Comparison of ENCODE assay signal across 19 cellular contexts in genomic region chr4:142944565-142944964, GRCh38.
"Had no signal": no experiment of that assay in that cellular context is flagged by ENCODE, and none has a peak within 500 bp of the region (broad histone marks: within the 10 kb centered on the region; RNA-seq: fewer than 3 reads in every experiment).

No MANE protein-coding gene starts in this region.

- H3K9me3 ChIP-seq: neutrophil, sigmoid colon had no signal

- H3K4me1 ChIP-seq: foreskin keratinocyte, stomach, transverse colon had no signal

- H3K4me3 ChIP-seq: hepatocyte, sigmoid colon, stomach, thoracic aorta, transverse colon had no signal

- H3K27ac Mint-ChIP-seq: naive thymus-derived CD4-positive, alpha-beta T cell had no signal

- H3K27me3 ChIP-seq: hepatocyte, neutrophil, sigmoid colon, transverse colon had no signal

- H3K4me2 ChIP-seq: hepatocyte had no signal

- DNase-seq: cortex of kidney; effector memory CD4-positive, alpha-beta T cell; foreskin keratinocyte; head of caudate nucleus; left colon; mesendoderm; naive thymus-derived CD4-positive, alpha-beta T cell; posterior cingulate gyrus; sigmoid colon; small intestine; stimulated activated CD4-positive, alpha-beta T cell treated with anti-CD3 and anti-CD28 coated beads, Interleukin-12 subunit alpha, Interleukin-12 subunit beta, amount 100 ng/mL, for 4 hours; stimulated activated naive CD4-positive, alpha-beta T cell; stomach; substantia nigra; transverse colon had no signal

- H3K27ac ChIP-seq: foreskin keratinocyte, hepatocyte, neutrophil, sigmoid colon, stomach, thoracic aorta, transverse colon had no signal

- H3K79me2 ChIP-seq: hepatocyte had no signal

- H2AFZ ChIP-seq: hepatocyte had no signal

- ATAC-seq: esophagus mucosa; foreskin keratinocyte; left colon; naive thymus-derived CD4-positive, alpha-beta T cell had no signal

- H3K36me3 ChIP-seq: neutrophil, sigmoid colon, stomach, thoracic aorta, transverse colon had no signal

- H3K4me3 Mint-ChIP-seq: naive thymus-derived CD4-positive, alpha-beta T cell had no signal

- H3K4me1 Mint-ChIP-seq: naive thymus-derived CD4-positive, alpha-beta T cell had no signal
